Comparison of ENCODE assay signal across 9 cellular contexts in genomic region chr20:49685161-49685601, GRCh38. TPM values are rescaled to one million over a fixed set of nuclear protein-coding genes. Genes with fewer than 3 reads are reported as not detected.
DNase-seq lines count a peak whose midpoint lies in the region; ATAC-seq and TF ChIP-seq lines count a peak whose summit lies in the region.
"Had no signal": no experiment of that assay in that cellular context is flagged by ENCODE, and none has a peak within 500 bp of the region (broad histone marks: within the 10 kb centered on the region; RNA-seq: fewer than 3 reads in every experiment).

No MANE protein-coding gene starts in this region.

- H3K4me3 ChIP-seq in CD8-positive, alpha-beta T cell (ENCODE audit: low read depth, low read length), result no peak overlapping the region
- no peak overlapping the region for H3K4me3 ChIP-seq in HL-60 (replicated peaks; ENCODE audit: insufficient read depth, low read length)
- peak overlapping the region in 1 of 2 experiments; percentile 15 for H3K4me3 ChIP-seq in neutrophil (ENCODE audit: low read depth in 1 of 2, low read length in 1 of 2)

- H3K4me1 ChIP-seq in CD8-positive, alpha-beta T cell (ENCODE audit: insufficient read depth, low read length), result no peaks in the 10 kb centered on the region
- peaks cover 99 to 100% of the 10 kb centered on the region in 2 experiments for H3K4me1 ChIP-seq in neutrophil (ENCODE audit: control insufficient read depth in 1 of 2, insufficient read depth in 1 of 2, low read depth in 1 of 2, low read length in 1 of 2)

- CTCF ChIA-PET in CD8-positive, alpha-beta T cell (lab: Charles Lee), result interaction anchor here (1.1 to 1.4 kb wide), 2 partner anchors 11 to 16 kb away, joined by 3 to 4 read pairs; no protein-coding TSS in a partner anchor

- H3K27me3 ChIP-seq in CD8-positive, alpha-beta T cell (ENCODE audit: insufficient read depth, low read length), result no peaks in the 10 kb centered on the region
- H3K27me3 ChIP-seq in HL-60 (ENCODE audit: insufficient read depth, poor library complexity, severe bottlenecking), result no peaks in the 10 kb centered on the region
- no peaks in the 10 kb centered on the region for H3K27me3 ChIP-seq in neutrophil

- no peaks in the 10 kb centered on the region for H3K27me3 Mint-ChIP-seq in CD8-positive, alpha-beta T cell (ENCODE audit: low read depth)
- H3K27me3 Mint-ChIP-seq: memory B cell had no signal

- H3K36me3 Mint-ChIP-seq in CD8-positive, alpha-beta T cell, result peaks cover 2% of the 10 kb centered on the region

- intact Hi-C loops in CD8-positive, alpha-beta T cell (cut with DNase I, micrococcal nuclease), result no loop called here

- H3K9me3 ChIP-seq in CD8-positive, alpha-beta T cell (ENCODE audit: low read length), result no peaks in the 10 kb centered on the region
- H3K9me3 ChIP-seq in neutrophil, result no peaks in the 10 kb centered on the region

- no peak for DNase-seq in CD8-positive, alpha-beta T cell
- DNase-seq in HL-60 (ENCODE audit: low read depth in 1 of 2, low spot score in 1 of 2) (peak in 1 of 2 experiments; percentile 52), kidney glomerular epithelial cell (lab: John Stamatoyannopoulos, UW) (no peak), inferior parietal cortex (ENCODE audit: extremely low spot score) (no peak)

- no peak for ATAC-seq in CD8-positive, alpha-beta T cell
- ATAC-seq in activated CD4-positive, CD25-positive, alpha-beta regulatory T cell treated with anti-CD3 and anti-CD28 coated beads, Interleukin-2, amount 50 U/mL, for 24 hours, result no peak
- no peak for ATAC-seq in GM18519 (IDR thresholded peaks at IDR 0.05; ENCODE audit: low FRiP score, unreplicated experiment)

- no peaks in the 10 kb centered on the region for H3K36me3 ChIP-seq in CD8-positive, alpha-beta T cell (ENCODE audit: insufficient read depth, low read length)
- H3K36me3 ChIP-seq in neutrophil, result peaks cover 4% of the 10 kb centered on the region

- H3K4me3 Mint-ChIP-seq in CD8-positive, alpha-beta T cell, result no peak overlapping the region
- H3K4me3 Mint-ChIP-seq: memory B cell had no signal

- no peaks in the 10 kb centered on the region for H3K9me3 Mint-ChIP-seq in CD8-positive, alpha-beta T cell
- H3K9me3 Mint-ChIP-seq: memory B cell had no signal

- H3K27ac ChIP-seq in CD8-positive, alpha-beta T cell (ENCODE audit: low read depth, low read length), result no peak overlapping the region
- H3K27ac ChIP-seq in HL-60 (replicated peaks), result peak overlapping the region; percentile 27
- peak overlapping the region; percentile 30 for H3K27ac ChIP-seq in cingulate gyrus (ENCODE audit: low read depth, low read length)
- H3K27ac ChIP-seq in neutrophil, result peak overlapping the region; percentile 96

- no peak for TF ChIP-seq CTCF in CD8-positive, alpha-beta T cell (IDR thresholded peaks at IDR 0.05)
- TF ChIP-seq CTCF in HL-60 (IDR thresholded peaks at IDR 0.05; ENCODE audit: insufficient read depth, low read length), result no peak
- TF ChIP-seq CTCF in neutrophil (IDR thresholded peaks at IDR 0.05), result no peak

- H3K4me1 Mint-ChIP-seq in CD8-positive, alpha-beta T cell (ENCODE audit: low read depth), result peaks cover 34% of the 10 kb centered on the region

- POLR2A ChIA-PET in CD8-positive, alpha-beta T cell (lab: Charles Lee), result no interaction called here

- peak overlapping the region; percentile 11 for H3K27ac Mint-ChIP-seq in CD8-positive, alpha-beta T cell
- H3K27ac Mint-ChIP-seq: memory B cell had no signal

RNA-seq across cellular contexts. Expression of gene B4GALT5, which starts 28.5 kb away (rescaled TPM):
- 1 to 10 TPM; 7.8 to 7.9 TPM for total RNA-seq in CD8-positive, alpha-beta T cell
